In genomic region chr10:89503633-89504345, GRCh38 we compare ENCODE assay signal across 20 cellular contexts. TPM values are rescaled to one million over a fixed set of nuclear protein-coding genes. Genes with fewer than 3 reads are reported as not detected.
DNase-seq lines count a peak whose midpoint lies in the region; ATAC-seq and TF ChIP-seq lines count a peak whose summit lies in the region.
"Had no signal": no experiment of that assay in that cellular context is flagged by ENCODE, and none has a peak within 500 bp of the region (broad histone marks: within the 10 kb centered on the region; RNA-seq: fewer than 3 reads in every experiment).

No MANE protein-coding gene starts in this region.

- H3K27me3 ChIP-seq in body of pancreas = no peaks in the 10 kb centered on the region
- H3K27me3 ChIP-seq: colonic mucosa, MG63, upper lobe of left lung had no signal

- H3K4me1 Mint-ChIP-seq in activated CD8-positive, alpha-beta T cell treated with anti-CD3 and anti-CD28 coated beads for 36 hours (ENCODE audit: low read depth) = peaks cover 12% of the 10 kb centered on the region
- peaks cover 9% of the 10 kb centered on the region for H3K4me1 Mint-ChIP-seq in activated CD8-positive, alpha-beta T cell treated with anti-CD3 and anti-CD28 coated beads, Interleukin-2, amount 10 ng/mL, durations not matched to agents 7 days and 5 days (ENCODE audit: low read depth)
- peaks cover 41% of the 10 kb centered on the region for H3K4me1 Mint-ChIP-seq in osteocyte (ENCODE audit: unreplicated experiment)
- H3K4me1 Mint-ChIP-seq: GM23338 had no signal

- no peaks in the 10 kb centered on the region for H3K9me3 Mint-ChIP-seq in activated CD8-positive, alpha-beta T cell treated with anti-CD3 and anti-CD28 coated beads for 36 hours
- no peaks in the 10 kb centered on the region for H3K9me3 Mint-ChIP-seq in activated CD8-positive, alpha-beta T cell treated with anti-CD3 and anti-CD28 coated beads, Interleukin-2, amount 10 ng/mL, durations not matched to agents 7 days and 5 days (ENCODE audit: insufficient read depth)
- H3K9me3 Mint-ChIP-seq in osteocyte (ENCODE audit: unreplicated experiment) = peaks cover 24% of the 10 kb centered on the region

- H3K4me3 ChIP-seq in body of pancreas = no peak overlapping the region
- H3K4me3 ChIP-seq: colonic mucosa, GM23338, MG63, PC-9, upper lobe of left lung had no signal

- peak overlapping the region in 3 of 4 donors; percentile 8 to 35 (median 18) for H3K27ac ChIP-seq in body of pancreas
- H3K27ac ChIP-seq: colonic mucosa, PC-9, upper lobe of left lung, WERI-Rb-1 had no signal

- peaks cover 17% of the 10 kb centered on the region for H3K4me1 ChIP-seq in body of pancreas
- H3K4me1 ChIP-seq: colonic mucosa, upper lobe of left lung had no signal

- peaks cover 5% of the 10 kb centered on the region for H3K27me3 Mint-ChIP-seq in activated CD8-positive, alpha-beta T cell treated with anti-CD3 and anti-CD28 coated beads for 36 hours
- H3K27me3 Mint-ChIP-seq in activated CD8-positive, alpha-beta T cell treated with anti-CD3 and anti-CD28 coated beads, Interleukin-2, amount 10 ng/mL, durations not matched to agents 7 days and 5 days (ENCODE audit: low read depth) = peaks cover 17% of the 10 kb centered on the region
- H3K27me3 Mint-ChIP-seq in osteocyte (ENCODE audit: unreplicated experiment) = no peaks in the 10 kb centered on the region

- peak overlapping the region; percentile 76 for H3K27ac Mint-ChIP-seq in activated CD8-positive, alpha-beta T cell treated with anti-CD3 and anti-CD28 coated beads for 36 hours
- H3K27ac Mint-ChIP-seq in activated CD8-positive, alpha-beta T cell treated with anti-CD3 and anti-CD28 coated beads, Interleukin-2, amount 10 ng/mL, durations not matched to agents 7 days and 5 days = no peak overlapping the region
- H3K27ac Mint-ChIP-seq in osteocyte (ENCODE audit: unreplicated experiment) = peak overlapping the region; percentile 90
- H3K27ac Mint-ChIP-seq: GM23338 had no signal

- TF ChIP-seq POLR2A in body of pancreas (IDR thresholded peaks at IDR 0.05) = no peak

- no peaks in the 10 kb centered on the region for H3K36me3 ChIP-seq in body of pancreas (replicated peaks in 1 of 2; ENCODE audit: insufficient read depth in 1 of 2, low read depth in 2 of 2)
- H3K36me3 ChIP-seq: colonic mucosa, MG63, upper lobe of left lung, WERI-Rb-1 had no signal

- intact Hi-C loops in activated CD8-positive, alpha-beta T cell treated with anti-CD3 and anti-CD28 coated beads for 36 hours (cut with micrococcal nuclease) = no loop called here
- intact Hi-C loops in body of pancreas (cut with DNase I) = no loop called here

- peak; percentile 32 for DNase-seq in activated CD8-positive, alpha-beta T cell treated with anti-CD3 and anti-CD28 coated beads for 36 hours
- no peak for DNase-seq in activated CD8-positive, alpha-beta T cell treated with anti-CD3 and anti-CD28 coated beads, Interleukin-2, amount 10 ng/mL, durations not matched to agents 7 days and 5 days
- DNase-seq in MV-4-11 (lab: John Stamatoyannopoulos, UW) = peak; percentile 63
- no peak for DNase-seq in body of pancreas
- no peak for DNase-seq in osteocyte (ENCODE audit: extremely low spot score, unreplicated experiment)
- no peak for DNase-seq in midbrain (lab: John Stamatoyannopoulos, UW)
- no peak for DNase-seq in NCI-H2029 treated with DMSO at 0.1 percent for 48 hours (lab: John Stamatoyannopoulos, UW)
- DNase-seq in iPS-NIHi11 (ENCODE audit: low spot score) = no peak
- DNase-seq: colonic mucosa; foreskin melanocyte; mesenchymal stem cell; MG63; NCI-H2081; NCI-H524 treated with DMSO at 0.1 percent for 48 hours; PC-9; stimulated activated CD4-positive, alpha-beta T cell treated with anti-CD3 and anti-CD28 coated beads, Interleukin-4, amount 100 ng/mL, for 24 hours; upper lobe of left lung; WERI-Rb-1 had no signal

- no peak for TF ChIP-seq CTCF in activated CD8-positive, alpha-beta T cell treated with anti-CD3 and anti-CD28 coated beads for 36 hours (IDR thresholded peaks at IDR 0.05)
- TF ChIP-seq CTCF in body of pancreas (IDR thresholded peaks at IDR 0.05) = no peak
- no peak for TF ChIP-seq CTCF in osteocyte (IDR thresholded peaks at IDR 0.05)

- no peaks in the 10 kb centered on the region for H3K36me3 Mint-ChIP-seq in activated CD8-positive, alpha-beta T cell treated with anti-CD3 and anti-CD28 coated beads for 36 hours (ENCODE audit: low read depth)
- no peaks in the 10 kb centered on the region for H3K36me3 Mint-ChIP-seq in activated CD8-positive, alpha-beta T cell treated with anti-CD3 and anti-CD28 coated beads, Interleukin-2, amount 10 ng/mL, durations not matched to agents 7 days and 5 days (ENCODE audit: low read depth)
- peaks cover 18% of the 10 kb centered on the region for H3K36me3 Mint-ChIP-seq in osteocyte (ENCODE audit: unreplicated experiment)

- WGBS in body of pancreas, 2 donors = 75 to 76% methylated on average over 4 of the region's 4 CpGs

- CTCF ChIA-PET in activated CD8-positive, alpha-beta T cell treated with anti-CD3 and anti-CD28 coated beads for 36 hours (lab: Charles Lee) = interaction anchor here (1.1 kb wide), 1 partner anchor 13 kb away, joined by 3 read pairs; no protein-coding TSS in a partner anchor
- CTCF ChIA-PET in activated CD8-positive, alpha-beta T cell treated with anti-CD3 and anti-CD28 coated beads, Interleukin-2, amount 10 ng/mL, durations not matched to agents 7 days and 5 days (lab: Charles Lee) = interaction anchor here (0.8 kb wide), 1 partner anchor 290 kb away, joined by 3 read pairs; no protein-coding TSS in a partner anchor

- peak; percentile 24 for ATAC-seq in activated CD8-positive, alpha-beta T cell treated with anti-CD3 and anti-CD28 coated beads for 36 hours
- no peak for ATAC-seq in activated CD8-positive, alpha-beta T cell treated with anti-CD3 and anti-CD28 coated beads, Interleukin-2, amount 10 ng/mL, durations not matched to agents 7 days and 5 days
- no peak for ATAC-seq in body of pancreas
- ATAC-seq: GM23338, SK-N-SH treated with all-trans-retinoic acid at 6 μM for 48 hours had no signal

- H3K9me3 ChIP-seq in body of pancreas = no peaks in the 10 kb centered on the region
- H3K9me3 ChIP-seq: colonic mucosa, MG63, upper lobe of left lung had no signal

- no peak overlapping the region for H3K4me3 Mint-ChIP-seq in activated CD8-positive, alpha-beta T cell treated with anti-CD3 and anti-CD28 coated beads for 36 hours
- no peak overlapping the region for H3K4me3 Mint-ChIP-seq in activated CD8-positive, alpha-beta T cell treated with anti-CD3 and anti-CD28 coated beads, Interleukin-2, amount 10 ng/mL, durations not matched to agents 7 days and 5 days
- H3K4me3 Mint-ChIP-seq in osteocyte (ENCODE audit: unreplicated experiment) = no peak overlapping the region
- H3K4me3 Mint-ChIP-seq: GM23338 had no signal

- POLR2A ChIA-PET in activated CD8-positive, alpha-beta T cell treated with anti-CD3 and anti-CD28 coated beads for 36 hours (lab: Charles Lee) = interaction anchor here (0.6 kb wide), 1 partner anchor 19 kb away, joined by 3 read pairs; no protein-coding TSS in a partner anchor
- POLR2A ChIA-PET in activated CD8-positive, alpha-beta T cell treated with anti-CD3 and anti-CD28 coated beads, Interleukin-2, amount 10 ng/mL, durations not matched to agents 7 days and 5 days (lab: Charles Lee) = no interaction called here

RNA-seq across cellular contexts. Expression of gene SLC16A12, which starts 31.6 kb away (rescaled TPM):
- total RNA-seq in activated CD8-positive, alpha-beta T cell treated with anti-CD3 and anti-CD28 coated beads for 36 hours = not detected
- total RNA-seq in activated CD8-positive, alpha-beta T cell treated with anti-CD3 and anti-CD28 coated beads, Interleukin-2, amount 10 ng/mL, durations not matched to agents 7 days and 5 days = not detected
- total RNA-seq in body of pancreas (10 to 100 TPM; 19.5 to 26.7 TPM), osteocyte (7.9 and 8.4 TPM in 2 replicates)

Comparison
In these comparisons a context has a peak if more than half of its experiments do, and no peak if none do; other contexts are left out.
1. DNase-seq: peak in activated CD8-positive, alpha-beta T cell treated with anti-CD3 and anti-CD28 coated beads for 36 hours (single experiment) and MV-4-11 (single experiment); none in activated CD8-positive, alpha-beta T cell treated with anti-CD3 and anti-CD28 coated beads, Interleukin-2, amount 10 ng/mL, durations not matched to agents 7 days and 5 days (single experiment), body of pancreas (0 of 4), osteocyte (single experiment), midbrain (single experiment), NCI-H2029 treated with DMSO at 0.1 percent for 48 hours (single experiment) and iPS-NIHi11 (single experiment).